9 cellular contexts compared by ENCODE assay signal in genomic region chr13:40490086-40490723, GRCh38.
DNase-seq lines count a peak whose midpoint lies in the region; ATAC-seq and TF ChIP-seq lines count a peak whose summit lies in the region.
"Had no signal": no experiment of that assay in that cellular context is flagged by ENCODE, and none has a peak within 500 bp of the region (broad histone marks: within the 10 kb centered on the region; RNA-seq: fewer than 3 reads in every experiment).

No MANE protein-coding gene starts in this region.

- CTCF ChIA-PET in activated CD8-positive, alpha-beta memory T cell treated with anti-CD3 and anti-CD28 coated beads, Interleukin-2, amount 10 ng/mL, durations not matched to agents 7 days and 5 days (lab: Charles Lee) = interaction anchor here (0.8 to 1.4 kb wide), 3 partner anchors 11 to 178 kb away, joined by 3 to 5 read pairs (median 3); no protein-coding TSS in a partner anchor

- no peaks in the 10 kb centered on the region for H3K36me3 ChIP-seq in mucosa of descending colon (ENCODE audit: low read depth)

- peaks cover 51% of the 10 kb centered on the region for H3K4me1 Mint-ChIP-seq in activated CD8-positive, alpha-beta memory T cell treated with anti-CD3 and anti-CD28 coated beads, Interleukin-2, amount 10 ng/mL, durations not matched to agents 7 days and 5 days
- H3K4me1 Mint-ChIP-seq in endothelial cell (ENCODE audit: unreplicated experiment) = peaks cover 29% of the 10 kb centered on the region

- H3K4me3 ChIP-seq in mucosa of descending colon = no peak overlapping the region

- H3K27ac Mint-ChIP-seq in activated CD8-positive, alpha-beta memory T cell treated with anti-CD3 and anti-CD28 coated beads, Interleukin-2, amount 10 ng/mL, durations not matched to agents 7 days and 5 days = peak overlapping the region; percentile 47
- no peak overlapping the region for H3K27ac Mint-ChIP-seq in endothelial cell (ENCODE audit: unreplicated experiment)

- TF ChIP-seq CTCF in mucosa of descending colon (IDR thresholded peaks at IDR 0.05) (no peak), endothelial cell (IDR thresholded peaks at IDR 0.05; ENCODE audit: unreplicated experiment) (no peak)

- H3K9me3 Mint-ChIP-seq in activated CD8-positive, alpha-beta memory T cell treated with anti-CD3 and anti-CD28 coated beads, Interleukin-2, amount 10 ng/mL, durations not matched to agents 7 days and 5 days (ENCODE audit: low read depth) = no peaks in the 10 kb centered on the region
- no peaks in the 10 kb centered on the region for H3K9me3 Mint-ChIP-seq in endothelial cell (ENCODE audit: unreplicated experiment)

- peaks cover 1% of the 10 kb centered on the region for H3K4me1 ChIP-seq in mucosa of descending colon (ENCODE audit: low read depth)

- no peak overlapping the region for H3K4me3 Mint-ChIP-seq in activated CD8-positive, alpha-beta memory T cell treated with anti-CD3 and anti-CD28 coated beads, Interleukin-2, amount 10 ng/mL, durations not matched to agents 7 days and 5 days
- H3K4me3 Mint-ChIP-seq in endothelial cell (ENCODE audit: unreplicated experiment) = no peak overlapping the region

- intact Hi-C loops in mucosa of descending colon (cut with DNase I, micrococcal nuclease) (no loop called here), sciatic nerve (cut with DNase I) (no loop called here)

- DNase-seq in DMS153 (lab: John Stamatoyannopoulos, UW) = peak; percentile 21
- DNase-seq in NCI-H2171 (lab: John Stamatoyannopoulos, UW) = peak; percentile 65
- peak; percentile 65 for DNase-seq in activated CD8-positive, alpha-beta memory T cell treated with anti-CD3 and anti-CD28 coated beads, Interleukin-2, amount 10 ng/mL, durations not matched to agents 7 days and 5 days
- peak in 1 of 3 donors; percentile 63 for DNase-seq in mucosa of descending colon
- no peak for DNase-seq in sciatic nerve (ENCODE audit: low spot score)
- DNase-seq in endothelial cell (ENCODE audit: low spot score) = no peak
- DNase-seq in NCI-H2227 (lab: John Stamatoyannopoulos, UW; ENCODE audit: unreplicated experiment) = no peak
- no peak for DNase-seq in NCI-H2081 (lab: John Stamatoyannopoulos, UW)
- DNase-seq: HCEC 1CT had no signal

- peaks cover 1% of the 10 kb centered on the region for H3K36me3 Mint-ChIP-seq in activated CD8-positive, alpha-beta memory T cell treated with anti-CD3 and anti-CD28 coated beads, Interleukin-2, amount 10 ng/mL, durations not matched to agents 7 days and 5 days
- peaks cover 3% of the 10 kb centered on the region for H3K36me3 Mint-ChIP-seq in endothelial cell (ENCODE audit: low read depth, unreplicated experiment)

- no peaks in the 10 kb centered on the region for H3K9me3 ChIP-seq in mucosa of descending colon

- ATAC-seq in activated CD8-positive, alpha-beta memory T cell treated with anti-CD3 and anti-CD28 coated beads, Interleukin-2, amount 10 ng/mL, durations not matched to agents 7 days and 5 days = no peak
- ATAC-seq in mucosa of descending colon (peak; percentile 51), sciatic nerve (no peak)

- H3K27me3 Mint-ChIP-seq in activated CD8-positive, alpha-beta memory T cell treated with anti-CD3 and anti-CD28 coated beads, Interleukin-2, amount 10 ng/mL, durations not matched to agents 7 days and 5 days = no peaks in the 10 kb centered on the region
- no peaks in the 10 kb centered on the region for H3K27me3 Mint-ChIP-seq in endothelial cell (ENCODE audit: unreplicated experiment)

Comparison
In these comparisons a context has a peak if more than half of its experiments do, and no peak if none do; other contexts are left out.
1. DNase-seq: peak in DMS153 (single experiment), NCI-H2171 (single experiment) and activated CD8-positive, alpha-beta memory T cell treated with anti-CD3 and anti-CD28 coated beads, Interleukin-2, amount 10 ng/mL, durations not matched to agents 7 days and 5 days (single experiment); none in sciatic nerve (single experiment), endothelial cell (single experiment), NCI-H2227 (single experiment) and NCI-H2081 (0 of 2).